8 cellular contexts compared by ENCODE assay signal in genomic region chr10:68955414-68955785, GRCh38. TPM values are rescaled to one million over a fixed set of nuclear protein-coding genes. Genes with fewer than 3 reads are reported as not detected.
DNase-seq lines count a peak whose midpoint lies in the region; ATAC-seq and TF ChIP-seq lines count a peak whose summit lies in the region.

No MANE protein-coding gene starts in this region.

- H3K4me3 Mint-ChIP-seq in effector memory CD8-positive, alpha-beta T cell, result peak overlapping the region; percentile 95 to 100

- H3K4me1 Mint-ChIP-seq in effector memory CD8-positive, alpha-beta T cell (ENCODE audit: low read depth in 2 of 2), result peaks cover 23 to 32% of the 10 kb centered on the region in 2 donors

- H3K9me3 ChIP-seq in RWPE2 (ENCODE audit: severe bottlenecking) (no peaks in the 10 kb centered on the region), neuron (ENCODE audit: low read length) (no peaks in the 10 kb centered on the region)

- TF ChIP-seq CTCF in RWPE2 (IDR thresholded peaks at IDR 0.05; ENCODE audit: poor library complexity, severe bottlenecking), result no peak

- H3K4me1 ChIP-seq in RWPE2 (ENCODE audit: insufficient read depth, poor library complexity, severe bottlenecking) (peaks cover 13% of the 10 kb centered on the region), neuron (ENCODE audit: insufficient read depth, low read length) (peaks cover 7% of the 10 kb centered on the region)

- H3K27me3 ChIP-seq in RWPE2 (ENCODE audit: insufficient read depth, poor library complexity, severe bottlenecking), result no peaks in the 10 kb centered on the region
- no peaks in the 10 kb centered on the region for H3K27me3 ChIP-seq in neuron (ENCODE audit: insufficient read depth, low read length)

- no peaks in the 10 kb centered on the region for H3K27me3 Mint-ChIP-seq in effector memory CD8-positive, alpha-beta T cell

- H3K4me3 ChIP-seq in RWPE2 (ENCODE audit: severe bottlenecking) (peak overlapping the region; percentile 89), neuron (ENCODE audit: low read length) (peak overlapping the region; percentile 87)

- H3K27ac Mint-ChIP-seq in effector memory CD8-positive, alpha-beta T cell, result peak overlapping the region; percentile 98 to 100

- H3K36me3 ChIP-seq in RWPE2 (ENCODE audit: low read depth), result peaks cover 34% of the 10 kb centered on the region
- peaks cover 10% of the 10 kb centered on the region for H3K36me3 ChIP-seq in neuron (ENCODE audit: insufficient read depth, low read length)

- DNase-seq in NCI-H146 (lab: John Stamatoyannopoulos, UW), result peak; percentile 30
- no peak for DNase-seq in NCI-H146 treated with DMSO at 0.1 percent for 48 hours (lab: John Stamatoyannopoulos, UW; ENCODE audit: unreplicated experiment)
- DNase-seq in RWPE2 (ENCODE audit: low spot score), result no peak
- no peak for DNase-seq in effector memory CD8-positive, alpha-beta T cell
- no peak for DNase-seq in HT-29 (ENCODE audit: low spot score)
- no peak for DNase-seq in SW 1271 (lab: John Stamatoyannopoulos, UW)

- peak overlapping the region; percentile 69 for H3K27ac ChIP-seq in RWPE2 (ENCODE audit: poor library complexity, severe bottlenecking)

- H2AFZ ChIP-seq in neuron (ENCODE audit: low read depth, low read length), result peak overlapping the region; percentile 87

- H3K9me3 Mint-ChIP-seq in effector memory CD8-positive, alpha-beta T cell, result no peaks in the 10 kb centered on the region

- peak; percentile 4 for ATAC-seq in HG02623 (IDR thresholded peaks at IDR 0.05; ENCODE audit: unreplicated experiment)
- 0 out of 3 replicates have a peak, but pooled peaks have one; percentile 3 for ATAC-seq in RWPE2 (ENCODE audit: low read depth)
- peak; percentile 12 for ATAC-seq in effector memory CD8-positive, alpha-beta T cell (replicated peaks)

- peaks cover 43% of the 10 kb centered on the region for H3K36me3 Mint-ChIP-seq in effector memory CD8-positive, alpha-beta T cell (ENCODE audit: insufficient read depth)

RNA-seq across cellular contexts. Expression of gene DDX21, which starts 0.6 kb away (rescaled TPM):
- total RNA-seq in HT-29 (2014; rRNA removed; shearing (Covaris generic)), result 80.6 and 82.2 TPM in 2 replicates

RNA-seq across cellular contexts. Expression of gene KIFBP, which starts 33.2 kb away (rescaled TPM):
- total RNA-seq in HT-29 (2014; rRNA removed; shearing (Covaris generic)), result 17.0 and 18.1 TPM in 2 replicates

RNA-seq across cellular contexts. Expression of gene DDX50, which starts 54.3 kb away (rescaled TPM):
- 11.5 and 13.1 TPM in 2 replicates for total RNA-seq in HT-29 (2014; rRNA removed; shearing (Covaris generic))
